ENCODE assay signal across 19 cellular contexts in the genomic region with DNA sequence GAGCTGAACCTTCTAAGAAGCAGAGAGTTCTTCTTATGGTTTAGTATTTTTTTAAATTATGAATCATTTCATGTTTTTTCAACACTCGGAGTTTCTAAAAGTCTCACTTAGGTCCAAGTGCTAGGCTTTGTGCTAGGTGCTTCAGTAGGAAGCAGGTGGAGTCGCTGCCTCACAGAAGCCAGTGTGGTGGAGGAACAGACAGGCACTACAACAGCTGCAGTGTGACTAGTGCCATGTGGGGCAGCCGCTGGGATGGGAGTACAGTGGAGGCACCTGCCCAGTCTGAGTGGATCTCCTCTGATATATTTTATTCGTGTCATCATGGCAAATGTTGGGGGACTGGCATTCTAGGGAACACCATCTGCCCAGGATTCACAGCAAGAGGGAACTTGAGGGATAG. TPM values are rescaled to one million over a fixed set of nuclear protein-coding genes. Genes with fewer than 3 reads are reported as not detected.
"Had no signal": no experiment of that assay in that cellular context is flagged by ENCODE, and none has a peak within 500 bp of the region (broad histone marks: within the 10 kb centered on the region; RNA-seq: fewer than 3 reads in every experiment).

No MANE protein-coding gene starts in this region.

- H3K36me3 Mint-ChIP-seq: activated naive CD4-positive, alpha-beta T cell treated with anti-CD3 and anti-CD28 coated beads, Interleukin-2, amount 50 U/mL, for 24 hours; naive thymus-derived CD4-positive, alpha-beta T cell had no signal

- H3K27me3 Mint-ChIP-seq: activated CD4-positive, alpha-beta T cell treated with anti-CD3 and anti-CD28 coated beads, Interleukin-2, amount 10 ng/mL, durations not matched to agents 24 days and 14 days had no signal

- DNase-seq: activated CD4-positive, alpha-beta T cell treated with anti-CD3 and anti-CD28 coated beads, Interleukin-2, amount 10 ng/mL, durations not matched to agents 24 days and 14 days; activated CD8-positive, alpha-beta memory T cell treated with anti-CD3 and anti-CD28 coated beads, Interleukin-2, amount 50 U/mL, for 4 hours; activated CD8-positive, alpha-beta T cell treated with anti-CD3 and anti-CD28 coated beads, Interleukin-2, amount 10 ng/mL, durations not matched to agents 7 days and 5 days; activated effector memory CD4-positive, alpha-beta T cell treated with anti-CD3 and anti-CD28 coated beads, Interleukin-2, amount 50 U/mL, for 16 hours; activated T-cell treated with anti-CD3 and anti-CD28 coated beads, Interleukin-2, amount 50 U/mL, for 48 hours; body of pancreas; effector memory CD8-positive, alpha-beta T cell; left colon; lower lobe of right lung; naive thymus-derived CD4-positive, alpha-beta T cell; stimulated activated naive B cell treated with anti-CD40 and anti-IgM and Interleukin-4, amounts not matched to agents 10 μg/mL and 1 μg/mL and 100 μg/mL, for 72 hours; T-helper 17 cell; thyroid gland; uterus had no signal

- ATAC-seq: activated CD8-positive, alpha-beta T cell treated with anti-CD3 and anti-CD28 coated beads, Interleukin-2, amount 10 ng/mL, durations not matched to agents 7 days and 5 days; body of pancreas; effector memory CD8-positive, alpha-beta T cell; left colon; lower lobe of right lung; naive thymus-derived CD4-positive, alpha-beta T cell; T-helper 17 cell had no signal

- H3K4me3 ChIP-seq: adrenal gland, body of pancreas, lower lobe of right lung, thyroid gland, uterus had no signal

- H3K4me3 Mint-ChIP-seq: activated CD4-positive, alpha-beta T cell treated with anti-CD3 and anti-CD28 coated beads, Interleukin-2, amount 10 ng/mL, durations not matched to agents 24 days and 14 days; activated CD8-positive, alpha-beta T cell treated with anti-CD3 and anti-CD28 coated beads, Interleukin-2, amount 10 ng/mL, durations not matched to agents 7 days and 5 days; activated naive CD4-positive, alpha-beta T cell treated with anti-CD3 and anti-CD28 coated beads, Interleukin-2, amount 50 U/mL, for 24 hours; central memory CD8-positive, alpha-beta T cell; dendritic cell treated with granulocyte-macrophage colony-stimulating factor and Interleukin-4, amounts not matched to agents 40 ng/mL and 50 ng/mL, for 4 days; effector memory CD8-positive, alpha-beta T cell; mesothelial cell of epicardium; naive thymus-derived CD4-positive, alpha-beta T cell; stimulated activated naive B cell treated with anti-CD40 and anti-IgM and Interleukin-4, amounts not matched to agents 10 μg/mL and 1 μg/mL and 100 μg/mL, for 72 hours; T-helper 17 cell had no signal

- H3K27me3 ChIP-seq: adrenal gland, body of pancreas, thyroid gland, uterus had no signal

- H3K27ac ChIP-seq: adrenal gland, body of pancreas, lower lobe of right lung, thyroid gland had no signal

- H3K4me1 Mint-ChIP-seq: central memory CD8-positive, alpha-beta T cell had no signal

- H3K9me3 ChIP-seq: adrenal gland, body of pancreas, lower lobe of right lung, thyroid gland, uterus had no signal

- H3K9me3 Mint-ChIP-seq: activated CD4-positive, alpha-beta T cell treated with anti-CD3 and anti-CD28 coated beads, Interleukin-2, amount 10 ng/mL, durations not matched to agents 24 days and 14 days; activated naive CD4-positive, alpha-beta T cell treated with anti-CD3 and anti-CD28 coated beads, Interleukin-2, amount 50 U/mL, for 24 hours; central memory CD8-positive, alpha-beta T cell; dendritic cell treated with granulocyte-macrophage colony-stimulating factor and Interleukin-4, amounts not matched to agents 40 ng/mL and 50 ng/mL, for 4 days; effector memory CD8-positive, alpha-beta T cell; mesothelial cell of epicardium; stimulated activated naive B cell treated with anti-CD40 and anti-IgM and Interleukin-4, amounts not matched to agents 10 μg/mL and 1 μg/mL and 100 μg/mL, for 72 hours had no signal

- H3K27ac Mint-ChIP-seq: activated CD4-positive, alpha-beta T cell treated with anti-CD3 and anti-CD28 coated beads, Interleukin-2, amount 10 ng/mL, durations not matched to agents 24 days and 14 days; activated CD8-positive, alpha-beta T cell treated with anti-CD3 and anti-CD28 coated beads, Interleukin-2, amount 10 ng/mL, durations not matched to agents 7 days and 5 days; activated naive CD4-positive, alpha-beta T cell treated with anti-CD3 and anti-CD28 coated beads, Interleukin-2, amount 50 U/mL, for 24 hours; dendritic cell treated with granulocyte-macrophage colony-stimulating factor and Interleukin-4, amounts not matched to agents 40 ng/mL and 50 ng/mL, for 4 days; effector memory CD8-positive, alpha-beta T cell; naive thymus-derived CD4-positive, alpha-beta T cell; stimulated activated naive B cell treated with anti-CD40 and anti-IgM and Interleukin-4, amounts not matched to agents 10 μg/mL and 1 μg/mL and 100 μg/mL, for 72 hours; T-helper 17 cell had no signal

- H3K4me1 ChIP-seq: body of pancreas had no signal

- H3K36me3 ChIP-seq: uterus had no signal

RNA-seq across cellular contexts. Expression of a gene that starts 15.3 kb away (rescaled TPM):
- total RNA-seq: activated CD4-positive, alpha-beta T cell treated with anti-CD3 and anti-CD28 coated beads, Interleukin-2, amount 10 ng/mL, durations not matched to agents 24 days and 14 days; activated CD8-positive, alpha-beta T cell treated with anti-CD3 and anti-CD28 coated beads, Interleukin-2, amount 10 ng/mL, durations not matched to agents 7 days and 5 days; T-helper 17 cell had no signal
- polyA plus RNA-seq: naive thymus-derived CD4-positive, alpha-beta T cell had no signal

RNA-seq across cellular contexts. Expression of a gene that starts 19.4 kb away (rescaled TPM):
- total RNA-seq: activated CD4-positive, alpha-beta T cell treated with anti-CD3 and anti-CD28 coated beads, Interleukin-2, amount 10 ng/mL, durations not matched to agents 24 days and 14 days; activated CD8-positive, alpha-beta T cell treated with anti-CD3 and anti-CD28 coated beads, Interleukin-2, amount 10 ng/mL, durations not matched to agents 7 days and 5 days; T-helper 17 cell had no signal
- polyA plus RNA-seq: naive thymus-derived CD4-positive, alpha-beta T cell had no signal

RNA-seq across cellular contexts. Expression of a gene that starts 28.4 kb away (rescaled TPM):
- total RNA-seq: activated CD8-positive, alpha-beta T cell treated with anti-CD3 and anti-CD28 coated beads, Interleukin-2, amount 10 ng/mL, durations not matched to agents 7 days and 5 days; T-helper 17 cell had no signal
